Comparison of ENCODE assay signal across 16 cellular contexts in the genomic region with DNA sequence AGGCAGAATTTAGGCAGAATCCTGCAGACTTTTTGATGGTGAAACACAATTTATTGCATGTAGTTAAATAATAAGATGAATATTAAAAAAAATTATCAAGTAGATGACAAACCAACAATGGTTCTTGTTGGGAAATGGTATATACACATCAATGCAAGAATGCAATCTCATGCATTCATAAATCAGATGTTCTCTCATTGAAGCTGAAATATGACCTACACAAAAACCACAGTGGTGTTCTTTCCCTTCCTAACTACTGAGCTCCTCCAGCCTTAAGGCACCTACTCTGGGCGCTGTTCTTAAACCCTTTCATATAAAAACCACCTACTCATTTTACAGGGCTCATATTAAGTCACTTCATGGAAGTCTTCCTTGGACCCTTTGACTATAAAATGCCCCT.
"Had no signal": no experiment of that assay in that cellular context is flagged by ENCODE, and none has a peak within 500 bp of the region (broad histone marks: within the 10 kb centered on the region; RNA-seq: fewer than 3 reads in every experiment).

No MANE protein-coding gene starts in this region.

- H3K4me1 Mint-ChIP-seq: nephron progenitor cell had no signal

- H3K4me3 Mint-ChIP-seq: activated naive CD8-positive, alpha-beta T cell; activated T-cell treated with anti-CD3 and anti-CD28 coated beads, Interleukin-2, amount 50 U/mL, for 24 hours; nephron progenitor cell had no signal

- H3K4me1 ChIP-seq: body of pancreas, prostate gland had no signal

- H3K27ac ChIP-seq: body of pancreas, coronary artery, esophagus muscularis mucosa, prostate gland had no signal

- H3K4me3 ChIP-seq: body of pancreas, coronary artery, esophagus muscularis mucosa, prostate gland had no signal

- H3K27me3 Mint-ChIP-seq: activated naive CD8-positive, alpha-beta T cell; activated T-cell treated with anti-CD3 and anti-CD28 coated beads, Interleukin-2, amount 50 U/mL, for 24 hours; stimulated activated naive CD8-positive, alpha-beta T cell treated with anti-CD3 and anti-CD28 coated beads, Interleukin-15, amount 100 ng/mL, for 72 hours had no signal

- H3K27me3 ChIP-seq: body of pancreas, esophagus muscularis mucosa had no signal

- DNase-seq: activated effector memory CD4-positive, alpha-beta T cell treated with anti-CD3 and anti-CD28 coated beads, Interleukin-2, amount 50 U/mL, for 16 hours; activated T-cell treated with anti-CD3 and anti-CD28 coated beads, Interleukin-2, amount 50 U/mL, for 24 hours; amygdala; body of pancreas; caudate nucleus; hippocampal formation; nephron progenitor cell; occipital lobe; right cardiac atrium; small intestine; stimulated activated naive CD8-positive, alpha-beta T cell treated with anti-CD3 and anti-CD28 coated beads, Interleukin-15, amount 100 ng/mL, for 72 hours; T-helper 9 cell had no signal

- ATAC-seq: body of pancreas; right cardiac atrium; stimulated activated naive CD8-positive, alpha-beta T cell treated with anti-CD3 and anti-CD28 coated beads, Interleukin-15, amount 100 ng/mL, for 72 hours had no signal

- H3K9me3 ChIP-seq: body of pancreas, prostate gland had no signal

- H3K27ac Mint-ChIP-seq: nephron progenitor cell had no signal
